12 cellular contexts compared by ENCODE assay signal in genomic region chr11:63850946-63851345, GRCh38. TPM values are rescaled to one million over a fixed set of nuclear protein-coding genes. Genes with fewer than 3 reads are reported as not detected.
A peak's percentile ranks its signal among the peaks of the same experiment; 100 is the strongest.
DNase-seq lines count a peak whose midpoint lies in the region; ATAC-seq and TF ChIP-seq lines count a peak whose summit lies in the region.
"Had no signal": no experiment of that assay in that cellular context is flagged by ENCODE, and none has a peak within 500 bp of the region (broad histone marks: within the 10 kb centered on the region; RNA-seq: fewer than 3 reads in every experiment).

No MANE protein-coding gene starts in this region.

- no peaks in the 10 kb centered on the region for H3F3A ChIP-seq in OCI-LY1 (ENCODE audit: insufficient read depth, low read length)

- CTCF ChIA-PET in Caco-2 (lab: Charles Lee) = interaction anchor here (0.5 to 1.7 kb wide), 3 partner anchors 12 to 51 kb away, joined by 4 to 6 read pairs (median 5); partner anchors contain the start of gene MARK2

- H3K27me3 ChIP-seq in Caco-2 (replicated peaks; ENCODE audit: control insufficient read depth, insufficient read depth, low read length) = no peaks in the 10 kb centered on the region
- no peaks in the 10 kb centered on the region for H3K27me3 ChIP-seq in OCI-LY1 (ENCODE audit: insufficient read depth, low read length)
- no peaks in the 10 kb centered on the region for H3K27me3 ChIP-seq in colonic mucosa
- H3K27me3 ChIP-seq: gastroesophageal sphincter had no signal

- POLR2A ChIA-PET in Caco-2 (lab: Charles Lee) = interaction anchor here (0.8 kb wide), 1 partner anchor 12 kb away, joined by 3 read pairs; the partner anchor contains the start of gene MARK2

- H3K36me3 Mint-ChIP-seq in Caco-2 (ENCODE audit: insufficient read depth, unreplicated experiment) (peaks cover 69% of the 10 kb centered on the region), progenitor cell of endocrine pancreas (ENCODE audit: insufficient read depth) (peaks cover 20% of the 10 kb centered on the region)

- H3K4me1 Mint-ChIP-seq in Caco-2 (ENCODE audit: low read depth, unreplicated experiment) = peaks cover 32% of the 10 kb centered on the region
- H3K4me1 Mint-ChIP-seq in progenitor cell of endocrine pancreas (ENCODE audit: low read depth) = peaks cover 29% of the 10 kb centered on the region

- H3K27me3 Mint-ChIP-seq in Caco-2 (ENCODE audit: insufficient read depth, unreplicated experiment) (no peaks in the 10 kb centered on the region), progenitor cell of endocrine pancreas (no peaks in the 10 kb centered on the region)

- peak overlapping the region; percentile 31; the same call in 1 of the 2 replicates for H3K4me2 ChIP-seq in OCI-LY1 (ENCODE audit: low read length)

- peak overlapping the region; percentile 7 for H3K27ac Mint-ChIP-seq in Caco-2 (ENCODE audit: unreplicated experiment)
- peak overlapping the region; percentile 85 for H3K27ac Mint-ChIP-seq in progenitor cell of endocrine pancreas

- H4K20me1 ChIP-seq in OCI-LY1 (ENCODE audit: insufficient read depth, low read length) = no peaks in the 10 kb centered on the region

- H3K79me2 ChIP-seq in OCI-LY1 (ENCODE audit: insufficient read depth, low read length) = peaks cover 71% of the 10 kb centered on the region

- H3K9me3 ChIP-seq in Caco-2 (no peaks in the 10 kb centered on the region), OCI-LY1 (ENCODE audit: low read length) (no peaks in the 10 kb centered on the region), colonic mucosa (no peaks in the 10 kb centered on the region)
- H3K9me3 ChIP-seq: gastroesophageal sphincter had no signal

- H3K9me3 Mint-ChIP-seq in Caco-2 (ENCODE audit: unreplicated experiment) = no peaks in the 10 kb centered on the region
- H3K9me3 Mint-ChIP-seq in progenitor cell of endocrine pancreas (ENCODE audit: low read depth) = no peaks in the 10 kb centered on the region

- no peak overlapping the region for H2AFZ ChIP-seq in OCI-LY1 (ENCODE audit: low read length)

- TF ChIP-seq CTCF in Caco-2 (IDR thresholded peaks at IDR 0.05; ENCODE audit: insufficient read depth in 1 of 2, low read depth in 1 of 2, low read length in 1 of 2, severe bottlenecking in 1 of 2, unreplicated experiment in 1 of 2) (no peak), OCI-LY1 (IDR thresholded peaks at IDR 0.05; ENCODE audit: low read length) (no peak), colonic mucosa (IDR thresholded peaks at IDR 0.05) (no peak), progenitor cell of endocrine pancreas (IDR thresholded peaks at IDR 0.05; ENCODE audit: unreplicated experiment) (no peak)

- peaks cover 64% of the 10 kb centered on the region for H3K4me1 ChIP-seq in Caco-2
- peaks cover 13% of the 10 kb centered on the region for H3K4me1 ChIP-seq in OCI-LY1 (ENCODE audit: insufficient read depth, low read length, severe bottlenecking)
- H3K4me1 ChIP-seq in colonic mucosa = peaks cover 17% of the 10 kb centered on the region

- peak in 1 of 2 experiments; percentile 29 for DNase-seq in Caco-2
- DNase-seq in colonic mucosa = no peak
- DNase-seq in progenitor cell of endocrine pancreas (ENCODE audit: low spot score, unreplicated experiment) = no peak
- no peak for DNase-seq in sciatic nerve (ENCODE audit: low spot score)
- DNase-seq in middle frontal gyrus (ENCODE audit: extremely low spot score, low spot score) = no peak
- no peak for DNase-seq in NCI-H1092 (lab: John Stamatoyannopoulos, UW)
- DNase-seq in MV-4-11 (lab: John Stamatoyannopoulos, UW) = no peak
- DNase-seq: DMS 273 treated with DMSO at 0.1 percent for 48 hours had no signal

- no peaks in the 10 kb centered on the region; the same call in 1 of the 2 replicates for H3K36me3 ChIP-seq in Caco-2 (ENCODE audit: control insufficient read depth, insufficient read depth, low read length)
- H3K36me3 ChIP-seq in OCI-LY1 (ENCODE audit: insufficient read depth, low read length) = peaks cover 28% of the 10 kb centered on the region
- H3K36me3 ChIP-seq in colonic mucosa = no peaks in the 10 kb centered on the region
- H3K36me3 ChIP-seq: gastroesophageal sphincter had no signal

- no peaks in the 10 kb centered on the region for H3K9me2 ChIP-seq in OCI-LY1 (ENCODE audit: low read depth, low read length)

- peak overlapping the region; percentile 13 for H3K27ac ChIP-seq in OCI-LY1 (ENCODE audit: low read depth, low read length, poor library complexity, severe bottlenecking)
- H3K27ac ChIP-seq in colonic mucosa = peak overlapping the region; percentile 54
- H3K27ac ChIP-seq: coronary artery, RWPE1 had no signal

- H3K9ac ChIP-seq in OCI-LY1 (ENCODE audit: low read length) (no peak overlapping the region), colonic mucosa (ENCODE audit: low read depth in 2 of 2, low read length in 2 of 2) (peak overlapping the region in 1 of 2 donors; percentile 41)

- peak overlapping the region; percentile 35 for H3K4me3 Mint-ChIP-seq in Caco-2 (ENCODE audit: unreplicated experiment)
- H3K4me3 Mint-ChIP-seq in progenitor cell of endocrine pancreas (ENCODE audit: low read depth) = no peak overlapping the region

- no peak overlapping the region for H3K4me3 ChIP-seq in Caco-2 (ENCODE audit: low read depth, low read length)
- H3K4me3 ChIP-seq in OCI-LY1 (ENCODE audit: low read depth, low read length, poor library complexity, severe bottlenecking) = no peak overlapping the region
- H3K4me3 ChIP-seq in colonic mucosa = no peak overlapping the region
- H3K4me3 ChIP-seq: coronary artery, gastroesophageal sphincter had no signal

- intact Hi-C loops in Caco-2 (cut with micrococcal nuclease; ENCODE audit: unreplicated experiment) = no loop called here
- intact Hi-C loops in colonic mucosa (cut with DNase I) = no loop called here
- intact Hi-C loops in sciatic nerve (cut with DNase I) = no loop called here

- BruUV-seq in Caco-2 (replicated peaks; lab: Mats Ljungman, UMichigan) = no TSS peak

- no peak for ATAC-seq in sciatic nerve
- ATAC-seq: gastroesophageal sphincter had no signal

RNA-seq across cellular contexts. Expression of gene MARK2, which starts 12.0 kb away (rescaled TPM):
- total RNA-seq in Caco-2 (2022) (63.5 and 64.5 TPM in 2 replicates), colonic mucosa (10 to 100 TPM; 86.8 to 96.8 TPM), progenitor cell of endocrine pancreas (55.5 and 59.1 TPM in 2 replicates), sciatic nerve (29.8 TPM)

RNA-seq across cellular contexts. Expression of gene SPINDOC, which starts 37.7 kb away (rescaled TPM):
- total RNA-seq in Caco-2 (2022) = 71.2 and 72.1 TPM in 2 replicates
- total RNA-seq in colonic mucosa = 10 to 100 TPM in 1 of 2 donors, 1 to 10 TPM in 1; 9.3 to 11.8 TPM
- total RNA-seq in progenitor cell of endocrine pancreas = 75.3 and 77.8 TPM in 2 replicates
- total RNA-seq in sciatic nerve = 16.0 TPM
